ENCODE assay signal across 16 cellular contexts in the genomic region with DNA sequence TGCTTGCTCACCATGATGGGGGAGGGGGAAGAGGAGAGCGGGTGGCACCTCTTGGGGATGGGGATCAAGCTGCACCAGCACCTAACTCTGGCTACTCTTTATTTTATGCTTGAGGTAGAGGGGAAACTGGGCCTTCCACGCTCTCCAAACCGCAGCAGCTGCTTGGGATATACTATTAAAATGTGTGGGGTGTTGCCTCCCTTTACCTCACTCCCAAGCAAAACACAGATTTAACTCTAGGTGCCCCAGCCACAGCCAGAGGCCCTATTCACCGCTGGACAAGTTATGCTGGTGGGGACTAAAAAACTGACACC. TPM values are rescaled to one million over a fixed set of nuclear protein-coding genes. Genes with fewer than 3 reads are reported as not detected.
DNase-seq lines count a peak whose midpoint lies in the region; ATAC-seq and TF ChIP-seq lines count a peak whose summit lies in the region.
"Had no signal": no experiment of that assay in that cellular context is flagged by ENCODE, and none has a peak within 500 bp of the region (broad histone marks: within the 10 kb centered on the region; RNA-seq: fewer than 3 reads in every experiment).

No MANE protein-coding gene starts in this region.

- ATAC-seq in T-helper 17 cell (no peak), GM21723 (IDR thresholded peaks at IDR 0.05; ENCODE audit: unreplicated experiment) (no peak), GM18505 (IDR thresholded peaks at IDR 0.05; ENCODE audit: unreplicated experiment) (no peak)
- ATAC-seq: activated T-helper 17 cell treated with anti-CD3 and anti-CD28 coated beads, Interleukin-2, amount 50 U/mL, for 72 hours; heart left ventricle had no signal

- H3K9me3 ChIP-seq in T-helper 17 cell (ENCODE audit: control insufficient read depth, low read length, poor library complexity, severe bottlenecking), result peaks cover 14% of the 10 kb centered on the region
- H3K9me3 ChIP-seq: esophagus squamous epithelium, heart left ventricle had no signal

- H3K27ac Mint-ChIP-seq in T-helper 17 cell, result peak overlapping the region; percentile 75
- H3K27ac Mint-ChIP-seq: activated T-helper 17 cell treated with anti-CD3 and anti-CD28 coated beads, Interleukin-2, amount 50 U/mL, for 72 hours; CD14-positive monocyte had no signal

- DNase-seq in DMS153 treated with DMSO at 0.1 percent for 48 hours (lab: John Stamatoyannopoulos, UW; ENCODE audit: unreplicated experiment) (peak; percentile 5), DMS153 (lab: John Stamatoyannopoulos, UW) (no peak), ELF-1 (ENCODE audit: low read depth, low spot score) (peak; percentile 42), T-helper 17 cell (no peak), islet precursor cell (peak; percentile 22), NCI-H2196 (lab: John Stamatoyannopoulos, UW; ENCODE audit: unreplicated experiment) (no peak)
- DNase-seq: anterior cingulate cortex, esophagus squamous epithelium, heart left ventricle, NCI-H187, T-helper 9 cell had no signal

- peak overlapping the region; percentile 19 for H3K4me3 Mint-ChIP-seq in T-helper 17 cell

- TF ChIP-seq POLR2A in GM18505 (IDR thresholded peaks at IDR 0.05; ENCODE audit: borderline replicate concordance, extremely low read depth, insufficient read depth, insufficient read length), result no peak

- H3K4me1 Mint-ChIP-seq in T-helper 17 cell, result peaks cover 27% of the 10 kb centered on the region

- peaks cover 97% of the 10 kb centered on the region for H3K27me3 Mint-ChIP-seq in T-helper 17 cell

- H3K36me3 Mint-ChIP-seq in T-helper 17 cell (ENCODE audit: low read depth), result peaks cover 3% of the 10 kb centered on the region

RNA-seq across cellular contexts. Expression of a gene that starts 5.1 kb away (rescaled TPM):
- total RNA-seq in T-helper 17 cell, result under 1 TPM; 0.21 to 0.22 TPM
- total RNA-seq: esophagus squamous epithelium, heart left ventricle, left lobe of liver had no signal

Comparison
In these comparisons a context has a peak if more than half of its experiments do, and no peak if none do; other contexts are left out.
1. DNase-seq: peak in DMS153 treated with DMSO at 0.1 percent for 48 hours (single experiment), ELF-1 (single experiment) and islet precursor cell (single experiment); none in DMS153 (single experiment), T-helper 17 cell (0 of 3) and NCI-H2196 (single experiment).